Comparison of ENCODE assay signal across 8 cellular contexts in genomic region chr2:196639180-196640030, GRCh38. TPM values are rescaled to one million over a fixed set of nuclear protein-coding genes. Genes with fewer than 3 reads are reported as not detected.
DNase-seq lines count a peak whose midpoint lies in the region; ATAC-seq and TF ChIP-seq lines count a peak whose summit lies in the region.

Gene CCDC150, plus strand, starts transcription at chr2:196639715. Its CDS starts 52 bp downstream, at chr2:196639767.

- POLR2A ChIA-PET in activated CD4-positive, alpha-beta T cell treated with anti-CD3 and anti-CD28 coated beads, Interleukin-2, amount 10 ng/mL, durations not matched to agents 7 days and 5 days (lab: Charles Lee), result no interaction called here

- no peaks in the 10 kb centered on the region for H3K27me3 ChIP-seq in left lung

- H3K36me3 Mint-ChIP-seq in CD14-positive monocyte, result no peaks in the 10 kb centered on the region
- no peaks in the 10 kb centered on the region for H3K36me3 Mint-ChIP-seq in activated CD4-positive, alpha-beta T cell treated with anti-CD3 and anti-CD28 coated beads, Interleukin-2, amount 10 ng/mL, durations not matched to agents 7 days and 5 days (ENCODE audit: low read depth)
- no peaks in the 10 kb centered on the region for H3K36me3 Mint-ChIP-seq in dendritic cell treated with granulocyte-macrophage colony-stimulating factor and Interleukin-4, amounts not matched to agents 40 ng/mL and 50 ng/mL, for 4 days (ENCODE audit: low read depth)

- H3K9me3 Mint-ChIP-seq in CD14-positive monocyte, result peaks cover 0 to 2% (median 0%) of the 10 kb centered on the region in 7 donors
- no peaks in the 10 kb centered on the region for H3K9me3 Mint-ChIP-seq in activated CD4-positive, alpha-beta T cell treated with anti-CD3 and anti-CD28 coated beads, Interleukin-2, amount 10 ng/mL, durations not matched to agents 7 days and 5 days
- no peaks in the 10 kb centered on the region for H3K9me3 Mint-ChIP-seq in dendritic cell treated with granulocyte-macrophage colony-stimulating factor and Interleukin-4, amounts not matched to agents 40 ng/mL and 50 ng/mL, for 4 days

- peak within 1 kb of the TSS; percentile 51 to 58 for H3K4me3 ChIP-seq in left lung

- TF ChIP-seq CTCF in CD14-positive monocyte (IDR thresholded peaks at IDR 0.05) (no peak), left lung (IDR thresholded peaks at IDR 0.05) (no peak)

- CTCF ChIA-PET in activated CD4-positive, alpha-beta T cell treated with anti-CD3 and anti-CD28 coated beads, Interleukin-2, amount 10 ng/mL, durations not matched to agents 7 days and 5 days (lab: Charles Lee), result interaction anchor here (0.8 to 1.3 kb wide), 4 partner anchors 9 to 241 kb away, joined by 3 to 5 read pairs (median 3); no protein-coding TSS in a partner anchor

- ATAC-seq in GM19351 (IDR thresholded peaks at IDR 0.05; ENCODE audit: unreplicated experiment), result peak; percentile 98
- ATAC-seq in HG03520 (IDR thresholded peaks at IDR 0.05; ENCODE audit: unreplicated experiment), result peak; percentile 100
- peak; percentile 100 for ATAC-seq in left lung

- H3K4me1 ChIP-seq in left lung, result peaks cover 3 to 10% of the 10 kb centered on the region in 2 donors

- no peaks in the 10 kb centered on the region for H3K36me3 ChIP-seq in left lung

- DNase-seq in CD14-positive monocyte (ENCODE audit: low spot score) (peak; percentile 86), NCI-H69 (lab: John Stamatoyannopoulos, UW) (peak; percentile 96), left lung (peak; percentile 95 to 97)
- DNase-seq in activated CD4-positive, alpha-beta T cell treated with anti-CD3 and anti-CD28 coated beads, Interleukin-2, amount 10 ng/mL, durations not matched to agents 7 days and 5 days, result peak; percentile 95
- peak; percentile 89 for DNase-seq in stimulated activated CD4-positive, alpha-beta T cell treated with anti-CD3 and anti-CD28 coated beads, Interleukin-2, amount 100 ng/mL, for 4 hours (ENCODE audit: low read depth)

- H3K4me1 Mint-ChIP-seq in CD14-positive monocyte, result peaks cover 16% of the 10 kb centered on the region
- peaks cover 25% of the 10 kb centered on the region for H3K4me1 Mint-ChIP-seq in activated CD4-positive, alpha-beta T cell treated with anti-CD3 and anti-CD28 coated beads, Interleukin-2, amount 10 ng/mL, durations not matched to agents 7 days and 5 days
- H3K4me1 Mint-ChIP-seq in dendritic cell treated with granulocyte-macrophage colony-stimulating factor and Interleukin-4, amounts not matched to agents 40 ng/mL and 50 ng/mL, for 4 days (ENCODE audit: low read depth), result peaks cover 13% of the 10 kb centered on the region

- H3K27ac Mint-ChIP-seq in CD14-positive monocyte, result peak within 1 kb of the TSS in 5 of 7 donors; percentile 39 to 88 (median 82)
- peak within 1 kb of the TSS; percentile 85 for H3K27ac Mint-ChIP-seq in activated CD4-positive, alpha-beta T cell treated with anti-CD3 and anti-CD28 coated beads, Interleukin-2, amount 10 ng/mL, durations not matched to agents 7 days and 5 days
- H3K27ac Mint-ChIP-seq in dendritic cell treated with granulocyte-macrophage colony-stimulating factor and Interleukin-4, amounts not matched to agents 40 ng/mL and 50 ng/mL, for 4 days, result peak within 1 kb of the TSS; percentile 72

- intact Hi-C loops in CD14-positive monocyte (cut with micrococcal nuclease) (no loop called here), left lung (cut with DNase I) (no loop called here)
- intact Hi-C loops in dendritic cell treated with granulocyte-macrophage colony-stimulating factor and Interleukin-4, amounts not matched to agents 40 ng/mL and 50 ng/mL, for 4 days (cut with micrococcal nuclease), result loop anchor here (10.0 kb wide), 2 partner anchors 335 to 1065 kb away; partner anchors contain the start of gene MARS2

- no peak within 1 kb of the TSS for H3K27ac ChIP-seq in left lung

- peaks cover 3 to 7% (median 5%) of the 10 kb centered on the region in 3 donors for H3K27me3 Mint-ChIP-seq in CD14-positive monocyte (ENCODE audit: low read depth in 3 of 3)
- H3K27me3 Mint-ChIP-seq in activated CD4-positive, alpha-beta T cell treated with anti-CD3 and anti-CD28 coated beads, Interleukin-2, amount 10 ng/mL, durations not matched to agents 7 days and 5 days, result peaks cover 4% of the 10 kb centered on the region
- peaks cover 6% of the 10 kb centered on the region for H3K27me3 Mint-ChIP-seq in dendritic cell treated with granulocyte-macrophage colony-stimulating factor and Interleukin-4, amounts not matched to agents 40 ng/mL and 50 ng/mL, for 4 days

- peak within 1 kb of the TSS; percentile 87 to 92 for H3K4me3 Mint-ChIP-seq in CD14-positive monocyte
- H3K4me3 Mint-ChIP-seq in activated CD4-positive, alpha-beta T cell treated with anti-CD3 and anti-CD28 coated beads, Interleukin-2, amount 10 ng/mL, durations not matched to agents 7 days and 5 days, result peak within 1 kb of the TSS; percentile 90
- H3K4me3 Mint-ChIP-seq in dendritic cell treated with granulocyte-macrophage colony-stimulating factor and Interleukin-4, amounts not matched to agents 40 ng/mL and 50 ng/mL, for 4 days, result peak within 1 kb of the TSS; percentile 83

- H3K9me3 ChIP-seq in left lung, result no peaks in the 10 kb centered on the region

RNA-seq across cellular contexts. Expression of gene CCDC150, which starts in this region (rescaled TPM):
- polyA plus RNA-seq in CD14-positive monocyte, result not detected
- total RNA-seq in activated CD4-positive, alpha-beta T cell treated with anti-CD3 and anti-CD28 coated beads, Interleukin-2, amount 10 ng/mL, durations not matched to agents 7 days and 5 days, result 10 to 100 TPM; 15.8 to 16.0 TPM
- 1 to 10 TPM; 2.8 to 2.9 TPM for total RNA-seq in left lung

Comparison
In these comparisons a context has a peak if more than half of its experiments do, and no peak if none do; other contexts are left out.
1. RNA of gene CCDC150 (total RNA-seq): 15.8 to 16.0 TPM in activated CD4-positive, alpha-beta T cell treated with anti-CD3 and anti-CD28 coated beads, Interleukin-2, amount 10 ng/mL, durations not matched to agents 7 days and 5 days; 2.8 to 2.9 TPM in left lung; every median in the first group is over 4 times any median in the second.
2. Peak in DNase-seq in CD14-positive monocyte; RNA of the gene not detected or under 1 TPM.
3. Peak in every context shown above with its lines, with median percentiles within 50 percentile points of each other: DNase-seq, H3K27ac Mint-ChIP-seq, H3K4me3 Mint-ChIP-seq and ATAC-seq.